Comparison of ENCODE assay signal across 11 cellular contexts in genomic region chr19:10554760-10555612, GRCh38. TPM values are rescaled to one million over a fixed set of nuclear protein-coding genes. Genes with fewer than 3 reads are reported as not detected.
A peak's percentile ranks its signal among the peaks of the same experiment; 100 is the strongest.
DNase-seq lines count a peak whose midpoint lies in the region; TF ChIP-seq lines count a peak whose summit lies in the region.
"Had no signal": no experiment of that assay in that cellular context is flagged by ENCODE, and none has a peak within 500 bp of the region (broad histone marks: within the 10 kb centered on the region; RNA-seq: fewer than 3 reads in every experiment).

No MANE protein-coding gene starts in this region.

- H3K9me3 Mint-ChIP-seq in activated CD4-positive, alpha-beta T cell treated with anti-CD3 and anti-CD28 coated beads, Interleukin-2, amount 10 ng/mL, durations not matched to agents 24 days and 14 days = no peaks in the 10 kb centered on the region

- H3K27me3 ChIP-seq in effector memory CD4-positive, alpha-beta T cell (replicated peaks; ENCODE audit: control insufficient read depth, insufficient read depth, low read length, poor library complexity, severe bottlenecking) = no peaks in the 10 kb centered on the region
- H3K27me3 ChIP-seq in stomach (no peaks in the 10 kb centered on the region), neuronal stem cell (ENCODE audit: control insufficient read depth in 3 of 3, insufficient read depth in 3 of 3, low read depth in 1 of 3, low read length in 3 of 3) (no peaks in the 10 kb centered on the region)

- no peak overlapping the region for H3K14ac ChIP-seq in neuronal stem cell (ENCODE audit: low read length)

- TF ChIP-seq CTCF in OCI-LY7 (conservative IDR thresholded peaks at IDR 0.05; ENCODE audit: low read length) = no peak
- TF ChIP-seq CTCF in stomach (IDR thresholded peaks at IDR 0.05) = no peak

- H3K4ac ChIP-seq in neuronal stem cell (ENCODE audit: low read length) = no peak overlapping the region

- peaks cover 58% of the 10 kb centered on the region for H3K36me3 Mint-ChIP-seq in activated CD4-positive, alpha-beta T cell treated with anti-CD3 and anti-CD28 coated beads, Interleukin-2, amount 10 ng/mL, durations not matched to agents 24 days and 14 days (ENCODE audit: low read depth)

- no peak for TF ChIP-seq EP300 in stomach (IDR thresholded peaks at IDR 0.05)

- H3K27ac Mint-ChIP-seq in activated CD4-positive, alpha-beta T cell treated with anti-CD3 and anti-CD28 coated beads, Interleukin-2, amount 10 ng/mL, durations not matched to agents 24 days and 14 days = peak overlapping the region; percentile 95

- H3K27ac ChIP-seq in OCI-LY7 (ENCODE audit: low read depth, low read length, poor library complexity, severe bottlenecking) (peak overlapping the region; percentile 88), skin epidermis (peak overlapping the region in 20 of 21 experiments; percentile 32 to 89 (median 75)), stomach (peak overlapping the region in 2 of 5 donors; percentile 14 to 26), neuronal stem cell (replicated peaks; ENCODE audit: low read length) (no peak overlapping the region)
- H3K27ac ChIP-seq in effector memory CD4-positive, alpha-beta T cell (ENCODE audit: insufficient read depth, low read length, poor library complexity, severe bottlenecking) = peak overlapping the region; percentile 59
- H3K27ac ChIP-seq: thoracic aorta had no signal

- TF ChIP-seq POLR2A in stomach (IDR thresholded peaks at IDR 0.05) = no peak

- H3K9me2 ChIP-seq in OCI-LY7 (ENCODE audit: insufficient read depth, low read length) = no peaks in the 10 kb centered on the region

- H2BK5ac ChIP-seq in neuronal stem cell (ENCODE audit: low read length) = no peak overlapping the region

- no peak overlapping the region for H3K18ac ChIP-seq in neuronal stem cell (ENCODE audit: low read length)

- H4K91ac ChIP-seq in neuronal stem cell (ENCODE audit: low read depth, low read length, poor library complexity) = no peak overlapping the region

- no TSS peak for BruUV-seq in OCI-LY7 (replicated peaks; lab: Mats Ljungman, UMichigan)

- no peak overlapping the region for H3K9ac ChIP-seq in neuronal stem cell (ENCODE audit: low read depth, low read length, poor library complexity)

- 74 to 80% (median 74%) methylated on average over 23 to 30 of the region's 30 CpGs for WGBS in stomach, 5 donors
- no CpG with 5 or more reads among the region's 30 CpGs for WGBS in neuronal stem cell (ENCODE audit: extremely low coverage in 2 of 2, insufficient read length in 2 of 2, insufficient replicate concordance in 1 of 2), 2 donors

- peak overlapping the region; percentile 76 for H3K4me3 Mint-ChIP-seq in activated CD4-positive, alpha-beta T cell treated with anti-CD3 and anti-CD28 coated beads, Interleukin-2, amount 10 ng/mL, durations not matched to agents 24 days and 14 days

- intact Hi-C loops in activated CD4-positive, alpha-beta T cell treated with anti-CD3 and anti-CD28 coated beads, Interleukin-2, amount 10 ng/mL, durations not matched to agents 24 days and 14 days (cut with micrococcal nuclease) = loop anchor here (5.0 kb wide), 1 partner anchor 43 kb away; no protein-coding TSS in a partner anchor
- intact Hi-C loops in OCI-LY7 (cut with micrococcal nuclease; ENCODE audit: unreplicated experiment) = loop anchor here (1.0 kb wide), 1 partner anchor 10 kb away; no protein-coding TSS in a partner anchor
- intact Hi-C loops in stomach (cut with DNase I; ENCODE audit: low total_unique reads) = no loop called here

- H2BK12ac ChIP-seq in neuronal stem cell (ENCODE audit: low read length) = no peak overlapping the region

- no peaks in the 10 kb centered on the region for H3K27me3 Mint-ChIP-seq in activated CD4-positive, alpha-beta T cell treated with anti-CD3 and anti-CD28 coated beads, Interleukin-2, amount 10 ng/mL, durations not matched to agents 24 days and 14 days

- no peak overlapping the region for H2AFZ ChIP-seq in OCI-LY7 (ENCODE audit: low read length)
- no peak overlapping the region for H2AFZ ChIP-seq in neuronal stem cell (ENCODE audit: low read length)

- H3K4me1 ChIP-seq in OCI-LY7 (ENCODE audit: insufficient read depth, low read length, poor library complexity, severe bottlenecking) (peaks cover 38% of the 10 kb centered on the region), stomach (peaks cover 0 to 31% (median 2%) of the 10 kb centered on the region in 4 donors), neuronal stem cell (ENCODE audit: control insufficient read depth in 2 of 2, insufficient read depth in 1 of 2, low read depth in 1 of 2, low read length in 2 of 2) (no peaks in the 10 kb centered on the region)
- peaks cover 41% of the 10 kb centered on the region for H3K4me1 ChIP-seq in effector memory CD4-positive, alpha-beta T cell (ENCODE audit: control insufficient read depth, insufficient read depth, low read length, poor library complexity, severe bottlenecking)

- H3K4me1 Mint-ChIP-seq in activated CD4-positive, alpha-beta T cell treated with anti-CD3 and anti-CD28 coated beads, Interleukin-2, amount 10 ng/mL, durations not matched to agents 24 days and 14 days = peaks cover 45% of the 10 kb centered on the region

- H3K36me3 ChIP-seq in OCI-LY7 (ENCODE audit: insufficient read depth, low read length) (peaks cover 93% of the 10 kb centered on the region), stomach (peaks cover 62 to 100% (median 100%) of the 10 kb centered on the region in 4 donors), neuronal stem cell (replicated peaks in 1 of 2; ENCODE audit: control insufficient read depth in 2 of 2, insufficient read depth in 2 of 2, low read length in 2 of 2) (peaks cover 68 to 90% of the 10 kb centered on the region in 2 donors)
- peaks cover 79% of the 10 kb centered on the region for H3K36me3 ChIP-seq in effector memory CD4-positive, alpha-beta T cell (ENCODE audit: control insufficient read depth, insufficient read depth, low read length)

- H2AK5ac ChIP-seq in neuronal stem cell (ENCODE audit: low read depth, low read length) = no peak overlapping the region

- POLR2A ChIA-PET in OCI-LY7 (lab: Charles Lee) = no interaction called here

- no peak overlapping the region for H2BK15ac ChIP-seq in neuronal stem cell (ENCODE audit: low read length)

- no peak overlapping the region for H3K23ac ChIP-seq in neuronal stem cell (ENCODE audit: low read depth, low read length, poor library complexity)

- no peaks in the 10 kb centered on the region; the same call in 1 of the 2 replicates for H3K79me2 ChIP-seq in OCI-LY7 (ENCODE audit: insufficient read depth, low read depth, low read length)

- H3K79me1 ChIP-seq in neuronal stem cell (ENCODE audit: low read depth, low read length) = peaks cover 2% of the 10 kb centered on the region

- H3K4me3 ChIP-seq in OCI-LY7 (ENCODE audit: low read depth, low read length, poor library complexity, severe bottlenecking) (no peak overlapping the region), skin epidermis (no peak overlapping the region), stomach (no peak overlapping the region), neuronal stem cell (ENCODE audit: low read length in 2 of 2) (no peak overlapping the region)
- no peak overlapping the region for H3K4me3 ChIP-seq in effector memory CD4-positive, alpha-beta T cell (ENCODE audit: insufficient read depth, low read depth, low read length, poor library complexity, severe bottlenecking)
- H3K4me3 ChIP-seq: thoracic aorta had no signal

- peak; percentile 61 for DNase-seq in activated CD4-positive, alpha-beta T cell treated with anti-CD3 and anti-CD28 coated beads, Interleukin-2, amount 10 ng/mL, durations not matched to agents 24 days and 14 days
- no peak for DNase-seq in activated CD4-positive, alpha-beta T cell treated with anti-CD3 and anti-CD28 coated beads for 1 hour
- no peak for DNase-seq in OCI-LY7 (ENCODE audit: low spot score)
- no peak for DNase-seq in effector memory CD4-positive, alpha-beta T cell
- DNase-seq in stomach = no peak
- DNase-seq in foreskin melanocyte = no peak
- DNase-seq in neuronal stem cell (ENCODE audit: low spot score) = no peak
- DNase-seq: NCI-H1694 treated with DMSO at 0.1 percent for 48 hours had no signal

- CTCF ChIA-PET in OCI-LY7 (lab: Charles Lee; ENCODE audit: unreplicated experiment) = interaction anchor here (1.1 kb wide), 1 partner anchor 10 kb away, joined by 5 read pairs; no protein-coding TSS in a partner anchor

- H3K9me3 ChIP-seq in OCI-LY7 (ENCODE audit: low read length) = no peaks in the 10 kb centered on the region
- H3K9me3 ChIP-seq in effector memory CD4-positive, alpha-beta T cell (ENCODE audit: control insufficient read depth, low read length) = no peaks in the 10 kb centered on the region
- H3K9me3 ChIP-seq in stomach = no peaks in the 10 kb centered on the region
- no peaks in the 10 kb centered on the region for H3K9me3 ChIP-seq in neuronal stem cell (replicated peaks in 1 of 2; ENCODE audit: control insufficient read depth in 2 of 2, insufficient read depth in 1 of 2, low read depth in 1 of 2, low read length in 2 of 2)
- H3K9me3 ChIP-seq: thoracic aorta had no signal

- no peak overlapping the region for H4K8ac ChIP-seq in neuronal stem cell (ENCODE audit: low read depth, low read length)

- peak overlapping the region; percentile 67 for H3K4me2 ChIP-seq in OCI-LY7 (ENCODE audit: low read length)
- H3K4me2 ChIP-seq in neuronal stem cell (ENCODE audit: insufficient read depth, low read length, poor library complexity, severe bottlenecking) = no peak overlapping the region

- no peaks in the 10 kb centered on the region for H4K20me1 ChIP-seq in OCI-LY7 (ENCODE audit: insufficient read depth, low read length)

- no peak overlapping the region for H2BK120ac ChIP-seq in neuronal stem cell (ENCODE audit: low read depth, low read length)

RNA-seq across cellular contexts. Expression of gene KRI1, which starts 10.8 kb away (rescaled TPM):
- 84.0 and 90.6 TPM in 2 replicates for total RNA-seq in activated CD4-positive, alpha-beta T cell treated with anti-CD3 and anti-CD28 coated beads, Interleukin-2, amount 10 ng/mL, durations not matched to agents 24 days and 14 days
- 44.9 and 53.6 TPM in 2 replicates for total RNA-seq in OCI-LY7 (2014; rRNA removed; shearing (Covaris generic))
- 57.0 and 58.4 TPM in 2 replicates for total RNA-seq in OCI-LY7 (2022)
- total RNA-seq in stomach = 100 to 1,000 TPM in 1 of 5 donors, 10 to 100 TPM in 3, 1 to 10 TPM in 1; 4.2 to 116 (median 18.7) TPM
- 10 to 100 TPM; 11.8 to 35.1 (median 12.5) TPM for polyA plus RNA-seq in stomach
- 19.4 TPM for polyA plus RNA-seq in neuronal stem cell (2013, experiment 1 of 2)
- 18.1 TPM for polyA plus RNA-seq in neuronal stem cell (2013, experiment 2 of 2)

RNA-seq across cellular contexts. Expression of gene ATG4D, which starts 11.3 kb away (rescaled TPM):
- total RNA-seq in activated CD4-positive, alpha-beta T cell treated with anti-CD3 and anti-CD28 coated beads, Interleukin-2, amount 10 ng/mL, durations not matched to agents 24 days and 14 days = 36.7 and 40.8 TPM in 2 replicates
- total RNA-seq in OCI-LY7 (2014; rRNA removed; shearing (Covaris generic)) = 21.1 and 29.6 TPM in 2 replicates
- total RNA-seq in OCI-LY7 (2022) (46.8 and 48.2 TPM in 2 replicates), stomach (100 to 1,000 TPM in 1 of 5 donors, 10 to 100 TPM in 3, 1 to 10 TPM in 1; 2.3 to 336 (median 26.2) TPM)
- polyA plus RNA-seq in stomach = 10 to 100 TPM; 26.3 to 48.9 (median 27.2) TPM
- polyA plus RNA-seq in neuronal stem cell (2013, experiment 1 of 2) = 25.1 TPM
- polyA plus RNA-seq in neuronal stem cell (2013, experiment 2 of 2) = 24.7 TPM

RNA-seq across cellular contexts. Expression of gene CDKN2D, which starts 13.8 kb away (rescaled TPM):
- 41.0 and 44.2 TPM in 2 replicates for total RNA-seq in activated CD4-positive, alpha-beta T cell treated with anti-CD3 and anti-CD28 coated beads, Interleukin-2, amount 10 ng/mL, durations not matched to agents 24 days and 14 days
- total RNA-seq in OCI-LY7 (2014; rRNA removed; shearing (Covaris generic)) = 22.4 and 25.3 TPM in 2 replicates
- total RNA-seq in OCI-LY7 (2022) (26.6 and 28.1 TPM in 2 replicates), stomach (1 to 10 TPM in 3 of 5 donors, not detected in 2; 4.1 to 8.8 (median 5.5) TPM)
- polyA plus RNA-seq in stomach = 10 to 100 TPM in 1 of 3 donors, 1 to 10 TPM in 2; 8.1 to 11.8 (median 9.3) TPM
- 2.9 TPM for polyA plus RNA-seq in neuronal stem cell (2013, experiment 1 of 2)
- polyA plus RNA-seq in neuronal stem cell (2013, experiment 2 of 2) = 2.6 TPM

RNA-seq across cellular contexts. Expression of gene AP1M2, which starts 32.1 kb away (rescaled TPM):
- total RNA-seq in activated CD4-positive, alpha-beta T cell treated with anti-CD3 and anti-CD28 coated beads, Interleukin-2, amount 10 ng/mL, durations not matched to agents 24 days and 14 days = not detected in 2 replicates
- total RNA-seq in OCI-LY7 (2014; rRNA removed; shearing (Covaris generic)) = 0.44 TPM in 1 of 2 replicates, not detected in the other
- total RNA-seq in OCI-LY7 (2022) (not detected in 2 replicates), stomach (100 to 1,000 TPM in 1 of 5 donors, 10 to 100 TPM in 4; 11.7 to 687 (median 61.0) TPM)
- 100 to 1,000 TPM in 2 of 3 donors, 10 to 100 TPM in 1; 74.6 to 116 (median 112) TPM for polyA plus RNA-seq in stomach
- 0.29 TPM for polyA plus RNA-seq in neuronal stem cell (2013, experiment 1 of 2)
- polyA plus RNA-seq in neuronal stem cell (2013, experiment 2 of 2) = 0.25 TPM

RNA-seq across cellular contexts. Expression of gene S1PR5, which starts 37.7 kb away (rescaled TPM):
- not detected in 2 replicates for total RNA-seq in activated CD4-positive, alpha-beta T cell treated with anti-CD3 and anti-CD28 coated beads, Interleukin-2, amount 10 ng/mL, durations not matched to agents 24 days and 14 days
- total RNA-seq in OCI-LY7 (2014; rRNA removed; shearing (Covaris generic)) = not detected in 2 replicates
- not detected in 2 replicates for total RNA-seq in OCI-LY7 (2022)
- total RNA-seq in stomach = under 1 TPM in 1 of 5 donors, not detected in 4; 0.73 TPM
- 10 to 100 TPM in 1 of 3 donors, under 1 TPM in 1, not detected in 1; 0.19 to 13.3 TPM for polyA plus RNA-seq in stomach
- 5.2 TPM for polyA plus RNA-seq in neuronal stem cell (2013, experiment 1 of 2)
- 5.2 TPM for polyA plus RNA-seq in neuronal stem cell (2013, experiment 2 of 2)
- polyA plus RNA-seq: neural cell had no signal
